In genomic region chr19:10289836-10290438, GRCh38 we compare ENCODE assay signal across 8 cellular contexts. TPM values are rescaled to one million over a fixed set of nuclear protein-coding genes. Genes with fewer than 3 reads are reported as not detected.
DNase-seq lines count a peak whose midpoint lies in the region; ATAC-seq and TF ChIP-seq lines count a peak whose summit lies in the region.

TSS of gene ICAM5 (plus strand) at chr19:10289952. CDS start at chr19:10290044, 92 bp downstream.

- no peak within 1 kb of the TSS for H3K27ac Mint-ChIP-seq in activated naive CD4-positive, alpha-beta T cell treated with anti-CD3 and anti-CD28 coated beads for 36 hours
- H3K27ac Mint-ChIP-seq in stimulated activated memory B cell treated with anti-CD40 and anti-IgM and Interleukin-4, amounts not matched to agents 10 μg/mL and 1 μg/mL and 100 μg/mL, for 72 hours: peak within 1 kb of the TSS; percentile 67

- H3K9me3 ChIP-seq in iPS-18c (ENCODE audit: control insufficient read depth, insufficient read depth, low read length) (peaks cover 3% of the 10 kb centered on the region), adrenal gland (replicated peaks in 1 of 3) (no peaks in the 10 kb centered on the region)

- peaks cover 70% of the 10 kb centered on the region for H3K27me3 Mint-ChIP-seq in activated naive CD4-positive, alpha-beta T cell treated with anti-CD3 and anti-CD28 coated beads for 36 hours (ENCODE audit: low read depth)
- H3K27me3 Mint-ChIP-seq in stimulated activated memory B cell treated with anti-CD40 and anti-IgM and Interleukin-4, amounts not matched to agents 10 μg/mL and 1 μg/mL and 100 μg/mL, for 72 hours: peaks cover 68% of the 10 kb centered on the region

- TF ChIP-seq POLR2A in adrenal gland (IDR thresholded peaks at IDR 0.05): no peak

- H3K27me3 ChIP-seq in adrenal gland: peaks cover 63% of the 10 kb centered on the region

- peak within 1 kb of the TSS; percentile 60 for H3K4me3 ChIP-seq in iPS-18c (ENCODE audit: insufficient read depth, low read depth, low read length)
- H3K4me3 ChIP-seq in adrenal gland: peak within 1 kb of the TSS in 1 of 4 donors; percentile 39

- DNase-seq in ELR (ENCODE audit: low read depth) (peak; percentile 62), NCI-H146 (lab: John Stamatoyannopoulos, UW) (peak; percentile 67), adrenal gland (no peak)
- no peak for DNase-seq in activated naive CD4-positive, alpha-beta T cell treated with anti-CD3 and anti-CD28 coated beads for 36 hours

- intact Hi-C loops in activated naive CD4-positive, alpha-beta T cell treated with anti-CD3 and anti-CD28 coated beads for 36 hours (cut with micrococcal nuclease): loop anchor here (1.0 to 5.0 kb wide), 2 partner anchors 19 to 42 kb away; partner anchors contain the start of genes ICAM1 and RAVER1
- intact Hi-C loops in adrenal gland (cut with DNase I): no loop called here

- WGBS in adrenal gland, 4 donors: 2 to 4% (median 4%) methylated on average over 15 to 49 of the region's 49 CpGs

- no peak within 1 kb of the TSS for H3K27ac ChIP-seq in adrenal gland

- peaks cover 12% of the 10 kb centered on the region for H3K36me3 Mint-ChIP-seq in activated naive CD4-positive, alpha-beta T cell treated with anti-CD3 and anti-CD28 coated beads for 36 hours (ENCODE audit: low read depth)
- peaks cover 22% of the 10 kb centered on the region for H3K36me3 Mint-ChIP-seq in stimulated activated memory B cell treated with anti-CD40 and anti-IgM and Interleukin-4, amounts not matched to agents 10 μg/mL and 1 μg/mL and 100 μg/mL, for 72 hours

- no peak for ATAC-seq in stimulated activated memory B cell treated with anti-CD40 and anti-IgM and Interleukin-4, amounts not matched to agents 10 μg/mL and 1 μg/mL and 100 μg/mL, for 72 hours
- no peak for ATAC-seq in HG03342 (IDR thresholded peaks at IDR 0.05; ENCODE audit: unreplicated experiment)
- ATAC-seq in HG03521 (IDR thresholded peaks at IDR 0.05; ENCODE audit: unreplicated experiment): no peak

- peak within 1 kb of the TSS; percentile 71 for H3K4me3 Mint-ChIP-seq in activated naive CD4-positive, alpha-beta T cell treated with anti-CD3 and anti-CD28 coated beads for 36 hours
- H3K4me3 Mint-ChIP-seq in stimulated activated memory B cell treated with anti-CD40 and anti-IgM and Interleukin-4, amounts not matched to agents 10 μg/mL and 1 μg/mL and 100 μg/mL, for 72 hours: peak within 1 kb of the TSS; percentile 72

- no peaks in the 10 kb centered on the region for H3K9me3 Mint-ChIP-seq in activated naive CD4-positive, alpha-beta T cell treated with anti-CD3 and anti-CD28 coated beads for 36 hours
- H3K9me3 Mint-ChIP-seq in stimulated activated memory B cell treated with anti-CD40 and anti-IgM and Interleukin-4, amounts not matched to agents 10 μg/mL and 1 μg/mL and 100 μg/mL, for 72 hours: peaks cover 5% of the 10 kb centered on the region

- peaks cover 35 to 62% of the 10 kb centered on the region in 2 donors for H3K4me1 ChIP-seq in adrenal gland (replicated peaks in 1 of 2)

- peaks cover 69% of the 10 kb centered on the region for H3K4me1 Mint-ChIP-seq in activated naive CD4-positive, alpha-beta T cell treated with anti-CD3 and anti-CD28 coated beads for 36 hours (ENCODE audit: low read depth)
- peaks cover 83% of the 10 kb centered on the region for H3K4me1 Mint-ChIP-seq in stimulated activated memory B cell treated with anti-CD40 and anti-IgM and Interleukin-4, amounts not matched to agents 10 μg/mL and 1 μg/mL and 100 μg/mL, for 72 hours

- CTCF ChIA-PET in activated naive CD4-positive, alpha-beta T cell treated with anti-CD3 and anti-CD28 coated beads for 36 hours (lab: Charles Lee): interaction anchor here (0.5 to 3.6 kb wide), 8 partner anchors 10 to 599 kb away, joined by 4 to 13 read pairs (median 6); partner anchors contain the start of gene ICAM1

- H3K36me3 ChIP-seq in adrenal gland (replicated peaks in 1 of 2): peaks cover 0 to 11% of the 10 kb centered on the region in 2 donors

- no peak for TF ChIP-seq CTCF in adrenal gland (IDR thresholded peaks at IDR 0.05)

RNA-seq across cellular contexts. Expression of gene ICAM5, which starts in this region (rescaled TPM):
- total RNA-seq in activated naive CD4-positive, alpha-beta T cell treated with anti-CD3 and anti-CD28 coated beads for 36 hours: under 1 TPM; 0.72 to 0.81 TPM
- 1 to 10 TPM in 1 of 8 donors, under 1 TPM in 5, not detected in 2; 0.13 to 2.2 (median 0.50) TPM for total RNA-seq in adrenal gland
- under 1 TPM in 2 of 3 donors, not detected in 1; 0.20 to 0.64 TPM for polyA plus RNA-seq in adrenal gland

Comparison
In these comparisons a context has a peak if more than half of its experiments do, and no peak if none do; other contexts are left out.
1. DNase-seq: peak in ELR (single experiment) and NCI-H146 (single experiment); none in activated naive CD4-positive, alpha-beta T cell treated with anti-CD3 and anti-CD28 coated beads for 36 hours (single experiment) and adrenal gland (0 of 7).